ENCODE assay signal across 1 cellular context in genomic region chr21:44895859-44896258, GRCh38.
A peak's percentile ranks its signal among the peaks of the same experiment; 100 is the strongest.
TF ChIP-seq lines count a peak whose summit lies in the region.

No MANE protein-coding gene starts in this region.

TF ChIP-seq in K562, 482 proteins besides CTCF, POLR2A, EP300 and RAD21 (continued from another document):
- no peak for TF ChIP-seq TFAP4 (CRISPR knock-in tag; IDR thresholded peaks at IDR 0.05; ENCODE audit: borderline replicate concordance)
- TF ChIP-seq CBX1 (IDR thresholded peaks at IDR 0.05; ENCODE audit: low read depth), result no peak
- TF ChIP-seq, protein P1, sequence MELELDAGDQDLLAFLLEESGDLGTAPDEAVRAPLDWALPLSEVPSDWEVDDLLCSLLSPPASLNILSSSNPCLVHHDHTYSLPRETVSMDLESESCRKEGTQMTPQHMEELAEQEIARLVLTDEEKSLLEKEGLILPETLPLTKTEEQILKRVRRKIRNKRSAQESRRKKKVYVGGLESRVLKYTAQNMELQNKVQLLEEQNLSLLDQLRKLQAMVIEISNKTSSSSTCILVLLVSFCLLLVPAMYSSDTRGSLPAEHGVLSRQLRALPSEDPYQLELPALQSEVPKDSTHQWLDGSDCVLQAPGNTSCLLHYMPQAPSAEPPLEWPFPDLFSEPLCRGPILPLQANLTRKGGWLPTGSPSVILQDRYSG (tag; conservative IDR thresholded peaks at IDR 0.05; ENCODE audit: low read depth), result no peak
- TF ChIP-seq FOXA1 (IDR thresholded peaks at IDR 0.05; ENCODE audit: borderline replicate concordance), result no peak
- TF ChIP-seq ETV5 (CRISPR knock-in tag; IDR thresholded peaks at IDR 0.05; ENCODE audit: low read depth), result no peak
- TF ChIP-seq KAT7 (CRISPR knock-in tag; IDR thresholded peaks at IDR 0.05; ENCODE audit: borderline replicate concordance), result no peak
- 0 out of 2 replicates have a peak, but pooled peaks have one; percentile 13 for TF ChIP-seq ATF3 (IDR thresholded peaks at IDR 0.05)
- TF ChIP-seq ATF3 (CRISPR knock-in tag; conservative IDR thresholded peaks at IDR 0.05), result no peak
- TF ChIP-seq, protein P2, sequence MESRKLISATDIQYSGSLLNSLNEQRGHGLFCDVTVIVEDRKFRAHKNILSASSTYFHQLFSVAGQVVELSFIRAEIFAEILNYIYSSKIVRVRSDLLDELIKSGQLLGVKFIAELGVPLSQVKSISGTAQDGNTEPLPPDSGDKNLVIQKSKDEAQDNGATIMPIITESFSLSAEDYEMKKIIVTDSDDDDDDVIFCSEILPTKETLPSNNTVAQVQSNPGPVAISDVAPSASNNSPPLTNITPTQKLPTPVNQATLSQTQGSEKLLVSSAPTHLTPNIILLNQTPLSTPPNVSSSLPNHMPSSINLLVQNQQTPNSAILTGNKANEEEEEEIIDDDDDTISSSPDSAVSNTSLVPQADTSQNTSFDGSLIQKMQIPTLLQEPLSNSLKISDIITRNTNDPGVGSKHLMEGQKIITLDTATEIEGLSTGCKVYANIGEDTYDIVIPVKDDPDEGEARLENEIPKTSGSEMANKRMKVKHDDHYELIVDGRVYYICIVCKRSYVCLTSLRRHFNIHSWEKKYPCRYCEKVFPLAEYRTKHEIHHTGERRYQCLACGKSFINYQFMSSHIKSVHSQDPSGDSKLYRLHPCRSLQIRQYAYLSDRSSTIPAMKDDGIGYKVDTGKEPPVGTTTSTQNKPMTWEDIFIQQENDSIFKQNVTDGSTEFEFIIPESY (CRISPR knock-in tag; IDR thresholded peaks at IDR 0.05), result peak; percentile 84
- no peak for TF ChIP-seq HES1 (IDR thresholded peaks at IDR 0.05; ENCODE audit: low read depth)
- TF ChIP-seq, protein P3, sequence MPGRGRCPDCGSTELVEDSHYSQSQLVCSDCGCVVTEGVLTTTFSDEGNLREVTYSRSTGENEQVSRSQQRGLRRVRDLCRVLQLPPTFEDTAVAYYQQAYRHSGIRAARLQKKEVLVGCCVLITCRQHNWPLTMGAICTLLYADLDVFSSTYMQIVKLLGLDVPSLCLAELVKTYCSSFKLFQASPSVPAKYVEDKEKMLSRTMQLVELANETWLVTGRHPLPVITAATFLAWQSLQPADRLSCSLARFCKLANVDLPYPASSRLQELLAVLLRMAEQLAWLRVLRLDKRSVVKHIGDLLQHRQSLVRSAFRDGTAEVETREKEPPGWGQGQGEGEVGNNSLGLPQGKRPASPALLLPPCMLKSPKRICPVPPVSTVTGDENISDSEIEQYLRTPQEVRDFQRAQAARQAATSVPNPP (IDR thresholded peaks at IDR 0.05; ENCODE audit: borderline replicate concordance, insufficient read depth, insufficient read length), result no peak
- peak; percentile 97 for TF ChIP-seq ZNF263 (CRISPR knock-in tag; IDR thresholded peaks at IDR 0.05; ENCODE audit: borderline replicate concordance)
- no peak for TF ChIP-seq SIRT6 (IDR thresholded peaks at IDR 0.05; ENCODE audit: low read depth, low read length)
- TF ChIP-seq ZFP30 (CRISPR knock-in tag; IDR thresholded peaks at IDR 0.05; ENCODE audit: borderline replicate concordance), result no peak
TF ChIP-seq in K562: peak in this region for 3.
